In genomic region chr7:20539201-20539600, GRCh38 we compare ENCODE assay signal across 11 cellular contexts.
DNase-seq lines count a peak whose midpoint lies in the region; FAIRE-seq and TF ChIP-seq lines count a peak whose summit lies in the region.
"Had no signal": no experiment of that assay in that cellular context is flagged by ENCODE, and none has a peak within 500 bp of the region (broad histone marks: within the 10 kb centered on the region; RNA-seq: fewer than 3 reads in every experiment).

No MANE protein-coding gene starts in this region.

- peak; percentile 65 for FAIRE-seq in astrocyte (lab: Jason Lieb, UNC)

- H4K20me1 ChIP-seq in astrocyte (ENCODE audit: insufficient read depth, low read length) (no peaks in the 10 kb centered on the region), hepatocyte (ENCODE audit: insufficient read depth, poor library complexity, severe bottlenecking) (no peaks in the 10 kb centered on the region)
- H4K20me1 ChIP-seq: BLaER1 treated with 17β-estradiol and CSF1 and Interleukin-3, amounts not matched to agents 10 nM and 100 nM had no signal

- peaks cover 4% of the 10 kb centered on the region for H3K9me3 Mint-ChIP-seq in astrocyte (ENCODE audit: unreplicated experiment)

- intact Hi-C loops in sigmoid colon (cut with DNase I), result no loop called here

- H3K9me2 ChIP-seq in hepatocyte (replicated peaks; ENCODE audit: insufficient read depth), result no peaks in the 10 kb centered on the region

- H4K91ac ChIP-seq in trophoblast cell (ENCODE audit: low read depth, low read length), result no peak overlapping the region

- H2BK120ac ChIP-seq in trophoblast cell (ENCODE audit: insufficient read depth, low read length, poor library complexity), result no peak overlapping the region

- no peak overlapping the region for H2BK12ac ChIP-seq in trophoblast cell (ENCODE audit: low read length)

- H2AK5ac ChIP-seq in trophoblast cell (ENCODE audit: low read length), result no peak overlapping the region

- no peak overlapping the region for H3K4me3 Mint-ChIP-seq in astrocyte (ENCODE audit: unreplicated experiment)

- no peak overlapping the region for H2AFZ ChIP-seq in astrocyte (ENCODE audit: low read depth, low read length)
- H2AFZ ChIP-seq in trophoblast cell (ENCODE audit: insufficient read depth, low read length, poor library complexity), result no peak overlapping the region
- H2AFZ ChIP-seq in hepatocyte, result no peak overlapping the region

- no peak overlapping the region for H4K8ac ChIP-seq in trophoblast cell (ENCODE audit: low read depth, low read length)

- H3K4me2 ChIP-seq in astrocyte (ENCODE audit: low read length) (no peak overlapping the region), trophoblast cell (ENCODE audit: low read length) (no peak overlapping the region), hepatocyte (no peak overlapping the region)

- H3K9ac ChIP-seq in astrocyte (ENCODE audit: low read length) (no peak overlapping the region), trophoblast cell (ENCODE audit: low read length) (no peak overlapping the region)
- H3K9ac ChIP-seq: BLaER1 treated with 17β-estradiol and CSF1 and Interleukin-3, amounts not matched to agents 10 nM and 100 nM had no signal

- no peak overlapping the region for H2BK5ac ChIP-seq in trophoblast cell (ENCODE audit: low read depth, low read length, poor library complexity)

- H4K12ac ChIP-seq in trophoblast cell (ENCODE audit: low read depth, low read length), result no peak overlapping the region

- no peaks in the 10 kb centered on the region for H3K36me3 ChIP-seq in astrocyte (ENCODE audit: insufficient read depth, low read length)
- H3K36me3 ChIP-seq in trophoblast cell (ENCODE audit: control insufficient read depth in 1 of 2, insufficient read depth in 2 of 2, low read length in 2 of 2), result no peaks in the 10 kb centered on the region
- no peaks in the 10 kb centered on the region for H3K36me3 ChIP-seq in hepatocyte (replicated peaks; ENCODE audit: insufficient read depth, low read depth)
- H3K36me3 ChIP-seq in sigmoid colon, result no peaks in the 10 kb centered on the region
- H3K36me3 ChIP-seq: BLaER1 treated with 17β-estradiol and CSF1 and Interleukin-3, amounts not matched to agents 10 nM and 100 nM had no signal

- H3K4me1 ChIP-seq in astrocyte (ENCODE audit: insufficient read depth, low read length) (no peaks in the 10 kb centered on the region), trophoblast cell (ENCODE audit: control insufficient read depth in 1 of 2, insufficient read depth in 2 of 2, low read length in 2 of 2) (no peaks in the 10 kb centered on the region), hepatocyte (ENCODE audit: insufficient read depth) (no peaks in the 10 kb centered on the region), sigmoid colon (peaks cover 0 to 20% (median 5%) of the 10 kb centered on the region in 4 donors)

- TF ChIP-seq EP300 in sigmoid colon (IDR thresholded peaks at IDR 0.05), result no peak

- H3K4ac ChIP-seq in trophoblast cell (ENCODE audit: low read depth, low read length), result no peak overlapping the region

- H3K9me3 ChIP-seq in astrocyte (ENCODE audit: insufficient read depth, low read depth, low read length) (no peaks in the 10 kb centered on the region), trophoblast cell (ENCODE audit: insufficient read depth, low read depth, low read length) (no peaks in the 10 kb centered on the region), hepatocyte (ENCODE audit: low read depth) (no peaks in the 10 kb centered on the region), sigmoid colon (no peaks in the 10 kb centered on the region)

- no peak overlapping the region for H3K23ac ChIP-seq in trophoblast cell (ENCODE audit: low read length)

- H3K79me2 ChIP-seq in astrocyte (ENCODE audit: insufficient read depth, low read length), result no peaks in the 10 kb centered on the region
- no peaks in the 10 kb centered on the region for H3K79me2 ChIP-seq in trophoblast cell (ENCODE audit: control insufficient read depth, insufficient read depth, low read length, poor library complexity)
- no peaks in the 10 kb centered on the region for H3K79me2 ChIP-seq in hepatocyte

- no peak overlapping the region for H3K27ac Mint-ChIP-seq in astrocyte (ENCODE audit: unreplicated experiment)

- H3K79me1 ChIP-seq in trophoblast cell (ENCODE audit: low read length), result no peaks in the 10 kb centered on the region

- H3K4me1 Mint-ChIP-seq in astrocyte (ENCODE audit: low read depth, unreplicated experiment), result no peaks in the 10 kb centered on the region

- peak; percentile 20 for TF ChIP-seq CTCF in astrocyte (IDR thresholded peaks at IDR 0.05; ENCODE audit: insufficient read depth, low read depth, low read length)
- TF ChIP-seq CTCF in hepatocyte (IDR thresholded peaks at IDR 0.05; ENCODE audit: poor library complexity), result no peak
- no peak for TF ChIP-seq CTCF in sigmoid colon (IDR thresholded peaks at IDR 0.05)

- DNase-seq in SIG-M5 treated with dmso at 0.1 percent for 504 hours (lab: John Stamatoyannopoulos, UW; ENCODE audit: unreplicated experiment), result peak; percentile 29
- DNase-seq in SIG-M5 (lab: John Stamatoyannopoulos, UW), result no peak
- DNase-seq in M059J (ENCODE audit: low read depth), result peak; percentile 38
- no peak for DNase-seq in astrocyte (ENCODE audit: low read depth)
- DNase-seq in trophoblast cell, result peak; percentile 2 to 54
- no peak for DNase-seq in substantia nigra (lab: John Stamatoyannopoulos, UW)
- DNase-seq in hepatocyte (ENCODE audit: low spot score), result no peak
- no peak for DNase-seq in sigmoid colon
- DNase-seq: stimulated activated CD4-positive, alpha-beta T cell treated with anti-CD3 and anti-CD28 coated beads, Interleukin-15, amount 100 ng/mL, for 24 hours had no signal

- H3K27ac ChIP-seq in astrocyte (ENCODE audit: low read depth, low read length) (no peak overlapping the region), trophoblast cell (ENCODE audit: low read depth, low read length) (no peak overlapping the region), substantia nigra (ENCODE audit: low read depth, low read length, poor library complexity, severe bottlenecking) (no peak overlapping the region), hepatocyte (no peak overlapping the region), sigmoid colon (no peak overlapping the region)
- H3K27ac ChIP-seq: RWPE1 had no signal

- H3K18ac ChIP-seq in trophoblast cell (ENCODE audit: low read length), result no peak overlapping the region

- H3K14ac ChIP-seq in trophoblast cell (ENCODE audit: low read length), result no peak overlapping the region

- H3K27me3 ChIP-seq in astrocyte (ENCODE audit: insufficient read depth, low read length) (no peaks in the 10 kb centered on the region), trophoblast cell (ENCODE audit: insufficient read depth, low read length) (no peaks in the 10 kb centered on the region), hepatocyte (no peaks in the 10 kb centered on the region), sigmoid colon (no peaks in the 10 kb centered on the region)
- H3K27me3 ChIP-seq: BLaER1 treated with 17β-estradiol and CSF1 and Interleukin-3, amounts not matched to agents 10 nM and 100 nM had no signal

- H3K4me3 ChIP-seq in astrocyte (ENCODE audit: insufficient read depth, low read depth, low read length) (no peak overlapping the region), trophoblast cell (ENCODE audit: low read depth, low read length) (no peak overlapping the region), hepatocyte (no peak overlapping the region), sigmoid colon (no peak overlapping the region)

- H3K36me3 Mint-ChIP-seq in astrocyte (ENCODE audit: low read depth, unreplicated experiment), result peaks cover 2% of the 10 kb centered on the region

- no CpG with 5 or more reads among the region's 4 CpGs for WGBS in trophoblast cell (ENCODE audit: extremely low coverage, insufficient coverage, insufficient read length)
- WGBS in hepatocyte (ENCODE audit: low lambda C conversion rate, missing lambda C conversion rate), result 90% methylated on average over 4 of the region's 4 CpGs
- 88 to 92% methylated on average over 4 of the region's 4 CpGs for WGBS in sigmoid colon, 2 donors

- H3K27me3 Mint-ChIP-seq in astrocyte (ENCODE audit: low read depth, unreplicated experiment), result no peaks in the 10 kb centered on the region

- TF ChIP-seq POLR2A in sigmoid colon (IDR thresholded peaks at IDR 0.05), result no peak

Comparison
In these comparisons a context has a peak if more than half of its experiments do, and no peak if none do; other contexts are left out.
1. DNase-seq: peak in SIG-M5 treated with dmso at 0.1 percent for 504 hours (single experiment), M059J (single experiment) and trophoblast cell (2 of 2); none in SIG-M5 (single experiment), astrocyte (single experiment), substantia nigra (0 of 49), hepatocyte (single experiment) and sigmoid colon (single experiment).